ENCODE assay signal across 23 cellular contexts in genomic region chr20:53718142-53718481, GRCh38.
DNase-seq lines count a peak whose midpoint lies in the region; ATAC-seq and TF ChIP-seq lines count a peak whose summit lies in the region.
"Had no signal": no experiment of that assay in that cellular context is flagged by ENCODE, and none has a peak within 500 bp of the region (broad histone marks: within the 10 kb centered on the region; RNA-seq: fewer than 3 reads in every experiment).

No MANE protein-coding gene starts in this region.

- H3K4me1 ChIP-seq in trophoblast cell (ENCODE audit: control insufficient read depth in 1 of 2, insufficient read depth in 2 of 2, low read length in 2 of 2): peaks cover 7% of the 10 kb centered on the region in 2 experiments
- no peaks in the 10 kb centered on the region for H3K4me1 ChIP-seq in breast epithelium
- H3K4me1 ChIP-seq: esophagus squamous epithelium, gastrocnemius medialis had no signal

- H2BK12ac ChIP-seq in trophoblast cell (ENCODE audit: low read length): no peak overlapping the region

- no peak overlapping the region for H3K18ac ChIP-seq in trophoblast cell (ENCODE audit: low read length)

- H3K14ac ChIP-seq in trophoblast cell (ENCODE audit: low read length): no peak overlapping the region

- no peak for TF ChIP-seq POLR2A in breast epithelium (IDR thresholded peaks at IDR 0.05)

- no peak overlapping the region for H4K12ac ChIP-seq in trophoblast cell (ENCODE audit: low read depth, low read length)

- no peak overlapping the region for H2AFZ ChIP-seq in trophoblast cell (ENCODE audit: insufficient read depth, low read length, poor library complexity)

- H2BK120ac ChIP-seq in trophoblast cell (ENCODE audit: insufficient read depth, low read length, poor library complexity): no peak overlapping the region

- intact Hi-C loops in dendritic cell treated with granulocyte-macrophage colony-stimulating factor and Interleukin-4, amounts not matched to agents 40 ng/mL and 50 ng/mL, for 4 days (cut with micrococcal nuclease): no loop called here
- intact Hi-C loops in breast epithelium (cut with DNase I; ENCODE audit: low total_unique reads): no loop called here

- H3K9ac ChIP-seq in trophoblast cell (ENCODE audit: low read length): no peak overlapping the region
- H3K9ac ChIP-seq: KMS-11 had no signal

- H3K36me3 ChIP-seq in trophoblast cell (ENCODE audit: control insufficient read depth in 1 of 2, insufficient read depth in 2 of 2, low read length in 2 of 2) (no peaks in the 10 kb centered on the region), breast epithelium (no peaks in the 10 kb centered on the region)
- H3K36me3 ChIP-seq: cardiac muscle cell, esophagus squamous epithelium, gastrocnemius medialis, left lung, SJSA1 had no signal

- no peak overlapping the region for H2AK5ac ChIP-seq in trophoblast cell (ENCODE audit: low read length)

- H3K4me1 Mint-ChIP-seq in dendritic cell treated with granulocyte-macrophage colony-stimulating factor and Interleukin-4, amounts not matched to agents 40 ng/mL and 50 ng/mL, for 4 days (ENCODE audit: low read depth): peaks cover 35% of the 10 kb centered on the region

- no peaks in the 10 kb centered on the region for H3K79me2 ChIP-seq in trophoblast cell (ENCODE audit: control insufficient read depth, insufficient read depth, low read length, poor library complexity)

- H4K91ac ChIP-seq in trophoblast cell (ENCODE audit: low read depth, low read length): no peak overlapping the region

- H3K9me3 Mint-ChIP-seq in dendritic cell treated with granulocyte-macrophage colony-stimulating factor and Interleukin-4, amounts not matched to agents 40 ng/mL and 50 ng/mL, for 4 days: no peaks in the 10 kb centered on the region
- H3K9me3 Mint-ChIP-seq: activated naive CD4-positive, alpha-beta T cell treated with anti-CD3 and anti-CD28 coated beads, Interleukin-2, amount 10 ng/mL, durations not matched to agents 7 days and 5 days had no signal

- no peaks in the 10 kb centered on the region for H3K27me3 ChIP-seq in trophoblast cell (ENCODE audit: insufficient read depth, low read length)
- no peaks in the 10 kb centered on the region for H3K27me3 ChIP-seq in breast epithelium
- H3K27me3 ChIP-seq: cardiac muscle cell, esophagus squamous epithelium, gastrocnemius medialis, SJSA1 had no signal

- TF ChIP-seq CTCF in breast epithelium (IDR thresholded peaks at IDR 0.05): no peak

- peak overlapping the region; percentile 17 for H4K8ac ChIP-seq in trophoblast cell (ENCODE audit: low read depth, low read length)

- H3K27ac ChIP-seq in trophoblast cell (ENCODE audit: low read depth, low read length): no peak overlapping the region
- peak overlapping the region in 1 of 2 donors; percentile 10 for H3K27ac ChIP-seq in breast epithelium
- H3K27ac ChIP-seq: cardiac muscle cell, esophagus squamous epithelium, gastrocnemius medialis, KMS-11, left lung, SJSA1 had no signal

- H3K9me3 ChIP-seq in trophoblast cell (ENCODE audit: insufficient read depth, low read depth, low read length): no peaks in the 10 kb centered on the region
- H3K9me3 ChIP-seq in breast epithelium: no peaks in the 10 kb centered on the region
- H3K9me3 ChIP-seq: esophagus squamous epithelium, gastrocnemius medialis, left lung, SJSA1 had no signal

- DNase-seq in NCI-H2107 treated with DMSO at 0.1 percent for 48 hours (lab: John Stamatoyannopoulos, UW; ENCODE audit: unreplicated experiment): peak; percentile 64
- no peak for DNase-seq in NCI-H2107 (lab: John Stamatoyannopoulos, UW)
- DNase-seq in NCI-H2171 treated with DMSO at 0.1 percent for 48 hours (lab: John Stamatoyannopoulos, UW): peak; percentile 98
- DNase-seq in trophoblast cell: no peak
- no peak for DNase-seq in activated CD8-positive, alpha-beta memory T cell treated with anti-CD3 and anti-CD28 coated beads, Interleukin-2, amount 50 U/mL, for 48 hours
- DNase-seq in breast epithelium (ENCODE audit: low spot score in 2 of 2): no peak
- DNase-seq: 8988T; activated CD4-positive, alpha-beta T cell treated with anti-CD3 and anti-CD28 coated beads for 1 hour; activated naive CD4-positive, alpha-beta T cell treated with anti-CD3 and anti-CD28 coated beads, Interleukin-2, amount 10 ng/mL, durations not matched to agents 7 days and 5 days; AML-193; amygdala; DMS79 treated with DMSO at 0.1 percent for 48 hours; esophagus squamous epithelium; gastrocnemius medialis; hypothalamus; left lung; naive thymus-derived CD8-positive, alpha-beta T cell; NCI-H1694 had no signal

- H3K36me3 Mint-ChIP-seq in dendritic cell treated with granulocyte-macrophage colony-stimulating factor and Interleukin-4, amounts not matched to agents 40 ng/mL and 50 ng/mL, for 4 days (ENCODE audit: low read depth): no peaks in the 10 kb centered on the region
- H3K36me3 Mint-ChIP-seq: naive thymus-derived CD8-positive, alpha-beta T cell had no signal

- WGBS in trophoblast cell (ENCODE audit: extremely low coverage, insufficient coverage, insufficient read length): no CpG with 5 or more reads among the region's 6 CpGs

- H3K4ac ChIP-seq in trophoblast cell (ENCODE audit: low read depth, low read length): no peak overlapping the region

- peak overlapping the region; percentile 37 for H3K27ac Mint-ChIP-seq in dendritic cell treated with granulocyte-macrophage colony-stimulating factor and Interleukin-4, amounts not matched to agents 40 ng/mL and 50 ng/mL, for 4 days
- H3K27ac Mint-ChIP-seq: activated naive CD4-positive, alpha-beta T cell treated with anti-CD3 and anti-CD28 coated beads, Interleukin-2, amount 10 ng/mL, durations not matched to agents 7 days and 5 days had no signal

- no peak overlapping the region for H2BK5ac ChIP-seq in trophoblast cell (ENCODE audit: low read depth, low read length, poor library complexity)

- no peak overlapping the region for H3K23ac ChIP-seq in trophoblast cell (ENCODE audit: low read length)

- H3K79me1 ChIP-seq in trophoblast cell (ENCODE audit: low read length): peaks cover 6% of the 10 kb centered on the region

- ATAC-seq in GM18861 (IDR thresholded peaks at IDR 0.05; ENCODE audit: unreplicated experiment): no peak
- ATAC-seq: gastrocnemius medialis; left lung; naive thymus-derived CD8-positive, alpha-beta T cell had no signal

- H3K27me3 Mint-ChIP-seq in dendritic cell treated with granulocyte-macrophage colony-stimulating factor and Interleukin-4, amounts not matched to agents 40 ng/mL and 50 ng/mL, for 4 days: no peaks in the 10 kb centered on the region
- H3K27me3 Mint-ChIP-seq: activated naive CD4-positive, alpha-beta T cell treated with anti-CD3 and anti-CD28 coated beads, Interleukin-2, amount 10 ng/mL, durations not matched to agents 7 days and 5 days; naive thymus-derived CD8-positive, alpha-beta T cell had no signal

- H3K4me3 ChIP-seq in trophoblast cell (ENCODE audit: low read depth, low read length) (no peak overlapping the region), breast epithelium (no peak overlapping the region)
- H3K4me3 ChIP-seq: cardiac muscle cell, esophagus squamous epithelium, gastrocnemius medialis, left lung, SJSA1 had no signal

- no peak overlapping the region for H3K4me2 ChIP-seq in trophoblast cell (ENCODE audit: low read length)
- H3K4me2 ChIP-seq: KMS-11 had no signal

- no peak overlapping the region for H3K4me3 Mint-ChIP-seq in dendritic cell treated with granulocyte-macrophage colony-stimulating factor and Interleukin-4, amounts not matched to agents 40 ng/mL and 50 ng/mL, for 4 days
- H3K4me3 Mint-ChIP-seq: activated naive CD4-positive, alpha-beta T cell treated with anti-CD3 and anti-CD28 coated beads, Interleukin-2, amount 10 ng/mL, durations not matched to agents 7 days and 5 days; naive thymus-derived CD8-positive, alpha-beta T cell had no signal

Comparison
In these comparisons a context has a peak if more than half of its experiments do, and no peak if none do; other contexts are left out.
1. DNase-seq: peak in NCI-H2107 treated with DMSO at 0.1 percent for 48 hours (single experiment) and NCI-H2171 treated with DMSO at 0.1 percent for 48 hours (single experiment); none in NCI-H2107 (single experiment), trophoblast cell (0 of 2), activated CD8-positive, alpha-beta memory T cell treated with anti-CD3 and anti-CD28 coated beads, Interleukin-2, amount 50 U/mL, for 48 hours (single experiment) and breast epithelium (0 of 2).